In the genomic region with DNA sequence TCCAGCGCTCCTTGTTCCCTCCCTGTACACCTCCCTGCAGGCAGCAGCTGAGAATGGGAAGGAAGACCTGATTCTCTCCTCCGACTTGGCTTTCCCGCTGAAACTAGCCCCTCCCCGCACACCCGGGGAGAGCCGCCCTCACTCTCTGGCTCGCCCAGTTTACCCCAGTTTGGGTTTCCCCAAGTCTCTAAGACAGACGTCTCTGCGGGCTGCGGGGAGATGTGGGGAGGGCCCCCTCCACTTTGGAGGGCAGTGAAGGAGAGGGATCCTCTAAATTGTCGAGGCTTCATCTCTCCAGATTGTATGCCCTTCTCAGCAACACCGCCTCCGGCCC, we compare ENCODE assay signal across 1 cellular context.
TF ChIP-seq lines count a peak whose summit lies in the region.

No MANE protein-coding gene starts in this region.

TF ChIP-seq in SK-N-SH, 30 proteins besides CTCF, POLR2A, EP300 and RAD21 (continued from another document):
- TF ChIP-seq, protein P1, sequence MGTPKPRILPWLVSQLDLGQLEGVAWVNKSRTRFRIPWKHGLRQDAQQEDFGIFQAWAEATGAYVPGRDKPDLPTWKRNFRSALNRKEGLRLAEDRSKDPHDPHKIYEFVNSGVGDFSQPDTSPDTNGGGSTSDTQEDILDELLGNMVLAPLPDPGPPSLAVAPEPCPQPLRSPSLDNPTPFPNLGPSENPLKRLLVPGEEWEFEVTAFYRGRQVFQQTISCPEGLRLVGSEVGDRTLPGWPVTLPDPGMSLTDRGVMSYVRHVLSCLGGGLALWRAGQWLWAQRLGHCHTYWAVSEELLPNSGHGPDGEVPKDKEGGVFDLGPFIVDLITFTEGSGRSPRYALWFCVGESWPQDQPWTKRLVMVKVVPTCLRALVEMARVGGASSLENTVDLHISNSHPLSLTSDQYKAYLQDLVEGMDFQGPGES (IDR thresholded peaks at IDR 0.05; ENCODE audit: low read depth, low read length) = no peak
- TF ChIP-seq ELF1 (IDR thresholded peaks at IDR 0.05) (no peak), CHD2 (IDR thresholded peaks at IDR 0.05; ENCODE audit: low read length, partially characterized antibody) (no peak), RFX5 (IDR thresholded peaks at IDR 0.05; ENCODE audit: low read length) (no peak), SIN3A (IDR thresholded peaks at IDR 0.05; ENCODE audit: borderline replicate concordance, low read depth, low read length) (no peak)
